ENCODE assay signal across 24 cellular contexts in the genomic region with DNA sequence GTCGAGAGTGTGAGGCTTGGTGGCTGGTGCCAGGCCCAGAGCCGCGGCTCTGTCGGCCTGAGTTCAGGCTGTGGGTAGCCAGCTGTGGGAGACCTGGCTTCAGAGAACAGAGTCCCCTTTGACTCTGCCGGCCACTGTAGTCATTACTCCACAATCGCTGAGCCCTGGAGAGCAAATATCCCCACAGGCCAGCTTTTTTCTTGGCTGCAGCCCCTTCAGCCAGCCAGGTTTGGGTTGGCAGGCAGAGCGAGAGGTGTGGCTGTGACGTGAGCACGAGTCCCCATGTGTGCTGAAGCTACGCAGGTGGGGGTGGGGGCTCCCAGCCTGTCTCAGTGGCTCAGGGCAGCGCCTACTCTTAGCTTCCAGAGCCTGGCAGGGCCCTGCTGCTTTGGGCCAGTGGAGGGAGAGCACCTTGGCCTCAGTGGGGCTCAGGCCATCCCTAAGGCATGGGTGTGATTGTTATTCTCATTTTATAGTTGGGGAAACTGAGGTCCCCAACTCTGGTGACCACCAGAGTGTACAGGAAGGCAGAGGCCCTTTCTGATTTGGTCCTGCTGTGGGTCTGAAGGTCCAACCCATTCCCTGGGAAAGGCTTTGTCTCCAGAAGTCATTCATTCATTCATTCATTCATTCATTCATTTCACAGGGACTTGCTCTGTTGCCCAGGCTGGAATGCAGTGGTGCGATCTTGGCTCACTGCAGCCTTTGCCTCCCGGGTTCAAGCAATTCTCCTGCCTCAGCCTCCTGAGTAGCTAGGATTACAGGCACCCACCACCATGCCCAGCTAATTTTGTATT. TPM values are rescaled to one million over a fixed set of nuclear protein-coding genes. Genes with fewer than 3 reads are reported as not detected.
DNase-seq lines count a peak whose midpoint lies in the region; ATAC-seq and TF ChIP-seq lines count a peak whose summit lies in the region.
"Had no signal": no experiment of that assay in that cellular context is flagged by ENCODE, and none has a peak within 500 bp of the region (broad histone marks: within the 10 kb centered on the region; RNA-seq: fewer than 3 reads in every experiment).

No MANE protein-coding gene starts in this region.

- H3K4me2 ChIP-seq in mesenchymal stem cell (ENCODE audit: low read length, poor library complexity, severe bottlenecking) = no peak overlapping the region
- H3K4me2 ChIP-seq: BLaER1 treated with 17β-estradiol and CSF1 and Interleukin-3, amounts not matched to agents 10 nM and 100 nM had no signal

- H2AK5ac ChIP-seq in mesenchymal stem cell (ENCODE audit: low read length, severe bottlenecking) = no peak overlapping the region

- H3K27me3 ChIP-seq in mesenchymal stem cell (ENCODE audit: control insufficient read depth in 1 of 2, insufficient read depth in 1 of 2, low read length in 2 of 2) (peaks cover 0 to 19% of the 10 kb centered on the region in 2 experiments), upper lobe of left lung (no peaks in the 10 kb centered on the region), psoas muscle (ENCODE audit: insufficient read depth in 3 of 3, low read length in 2 of 3) (no peaks in the 10 kb centered on the region)
- H3K27me3 ChIP-seq: BLaER1 treated with 17β-estradiol and CSF1 and Interleukin-3, amounts not matched to agents 10 nM and 100 nM; cardiac muscle cell; heart left ventricle; testis had no signal

- H3K23ac ChIP-seq in mesenchymal stem cell (ENCODE audit: low read length in 2 of 2) = no peak overlapping the region

- WGBS in mesenchymal stem cell = 82% methylated on average over 13 of the region's 13 CpGs
- 65 to 83% methylated on average over 10 to 13 of the region's 13 CpGs for WGBS in upper lobe of left lung, 2 donors
- 57 to 62% (median 60%) methylated on average over 13 of the region's 13 CpGs for WGBS in psoas muscle, 3 donors

- H2BK12ac ChIP-seq in mesenchymal stem cell (ENCODE audit: low read length in 2 of 2) = peak overlapping the region in 1 of 2 experiments; percentile 33

- H2BK5ac ChIP-seq in mesenchymal stem cell (ENCODE audit: low read depth, low read length, poor library complexity, severe bottlenecking) = no peak overlapping the region

- H4K8ac ChIP-seq in mesenchymal stem cell (ENCODE audit: low read length) = no peak overlapping the region

- peak; percentile 5 for DNase-seq in DMS53 (lab: John Stamatoyannopoulos, UW)
- DNase-seq in DMS53 treated with DMSO at 0.1 percent for 48 hours (lab: John Stamatoyannopoulos, UW; ENCODE audit: unreplicated experiment) = no peak
- peak; percentile 27 for DNase-seq in cerebellar cortex (ENCODE audit: low spot score)
- no peak for DNase-seq in mesenchymal stem cell
- DNase-seq in upper lobe of left lung = peak in 1 of 2 donors; percentile 46
- DNase-seq in psoas muscle = no peak
- no peak for DNase-seq in NCI-H2029 (lab: John Stamatoyannopoulos, UW)
- DNase-seq: activated CD8-positive, alpha-beta T cell treated with anti-CD3 and anti-CD28 coated beads, Interleukin-2, amount 10 ng/mL, durations not matched to agents 7 days and 5 days; activated T-cell treated with anti-CD3 and anti-CD28 coated beads, Interleukin-2, amount 50 U/mL, for 72 hours; DMS79; heart left ventricle; KBM-7; NCI-H1048; NCI-H748 treated with DMSO at 0.1 percent for 48 hours; testis; WERI-Rb-1 had no signal

- H3K14ac ChIP-seq in mesenchymal stem cell (ENCODE audit: low read length in 2 of 2) = no peak overlapping the region

- intact Hi-C loops in psoas muscle (cut with DNase I) = no loop called here

- H3K9me3 ChIP-seq in mesenchymal stem cell (ENCODE audit: control insufficient read depth, low read length) (no peaks in the 10 kb centered on the region), upper lobe of left lung (no peaks in the 10 kb centered on the region), psoas muscle (no peaks in the 10 kb centered on the region)
- H3K9me3 ChIP-seq: BLaER1 treated with 17β-estradiol and CSF1 and Interleukin-3, amounts not matched to agents 10 nM and 100 nM; heart left ventricle; testis had no signal

- H3K4me3 ChIP-seq in mesenchymal stem cell (ENCODE audit: insufficient read depth in 1 of 2, low read depth in 1 of 2, low read length in 2 of 2) (no peak overlapping the region), upper lobe of left lung (no peak overlapping the region), psoas muscle (no peak overlapping the region)
- H3K4me3 ChIP-seq: BLaER1 treated with 17β-estradiol and CSF1 and Interleukin-3, amounts not matched to agents 10 nM and 100 nM; cardiac muscle cell; heart left ventricle; skin epidermis; testis had no signal

- no peak for TF ChIP-seq EP300 in upper lobe of left lung (IDR thresholded peaks at IDR 0.05)

- H3K79me1 ChIP-seq in mesenchymal stem cell (replicated peaks; ENCODE audit: low read length, poor library complexity, severe bottlenecking) = no peaks in the 10 kb centered on the region

- H3K4me1 ChIP-seq in mesenchymal stem cell (ENCODE audit: control insufficient read depth, insufficient read depth, low read depth, low read length) (peaks cover 5% of the 10 kb centered on the region), upper lobe of left lung (peaks cover under 1 to 33% (median 31%) of the 10 kb centered on the region in 4 donors), psoas muscle (no peaks in the 10 kb centered on the region)
- H3K4me1 ChIP-seq: testis had no signal

- H4K91ac ChIP-seq in mesenchymal stem cell (ENCODE audit: low read length) = no peak overlapping the region

- peak overlapping the region; percentile 21 for H2BK15ac ChIP-seq in mesenchymal stem cell (ENCODE audit: low read depth, poor library complexity, severe bottlenecking)

- TF ChIP-seq CTCF in upper lobe of left lung (IDR thresholded peaks at IDR 0.05) (no peak), psoas muscle (IDR thresholded peaks at IDR 0.05) (no peak)

- H3K18ac ChIP-seq in mesenchymal stem cell (ENCODE audit: low read depth in 1 of 2, low read length in 2 of 2) = no peak overlapping the region

- no peak overlapping the region for H2BK120ac ChIP-seq in mesenchymal stem cell (ENCODE audit: low read depth, low read length)

- no peak overlapping the region for H3K27ac ChIP-seq in mesenchymal stem cell (ENCODE audit: low read length, poor library complexity, severe bottlenecking)
- no peak overlapping the region for H3K27ac ChIP-seq in upper lobe of left lung
- H3K27ac ChIP-seq in psoas muscle = no peak overlapping the region
- H3K27ac ChIP-seq: 22Rv1; BLaER1 treated with 17β-estradiol and CSF1 and Interleukin-3, amounts not matched to agents 10 nM and 100 nM; cardiac muscle cell; heart left ventricle; skin epidermis; testis; WERI-Rb-1 had no signal

- no peak for TF ChIP-seq POLR2A in upper lobe of left lung (IDR thresholded peaks at IDR 0.05)

- no peak overlapping the region for H3K9ac ChIP-seq in mesenchymal stem cell (ENCODE audit: low read length)
- H3K9ac ChIP-seq: BLaER1 treated with 17β-estradiol and CSF1 and Interleukin-3, amounts not matched to agents 10 nM and 100 nM had no signal

- H2AFZ ChIP-seq in mesenchymal stem cell (ENCODE audit: low read depth, low read length) = no peak overlapping the region

- ATAC-seq in upper lobe of left lung (ENCODE audit: low FRiP score in 2 of 2) (peak; percentile 24 to 50), psoas muscle (no peak), HG03442 (IDR thresholded peaks at IDR 0.05; ENCODE audit: unreplicated experiment) (no peak)
- ATAC-seq: activated CD8-positive, alpha-beta T cell treated with anti-CD3 and anti-CD28 coated beads, Interleukin-2, amount 10 ng/mL, durations not matched to agents 7 days and 5 days; activated T-cell treated with anti-CD3 and anti-CD28 coated beads, Interleukin-2, amount 50 U/mL, for 72 hours had no signal

- no peaks in the 10 kb centered on the region for H3K36me3 ChIP-seq in mesenchymal stem cell (ENCODE audit: control insufficient read depth in 1 of 2, insufficient read depth in 2 of 2, low read depth in 1 of 2, low read length in 2 of 2)
- no peaks in the 10 kb centered on the region for H3K36me3 ChIP-seq in upper lobe of left lung
- H3K36me3 ChIP-seq in psoas muscle (ENCODE audit: insufficient read depth in 1 of 2, low read depth in 1 of 2) = no peaks in the 10 kb centered on the region
- H3K36me3 ChIP-seq: BLaER1 treated with 17β-estradiol and CSF1 and Interleukin-3, amounts not matched to agents 10 nM and 100 nM; cardiac muscle cell; heart left ventricle; WERI-Rb-1 had no signal

- H3K4ac ChIP-seq in mesenchymal stem cell (ENCODE audit: low read depth in 1 of 2, low read length in 2 of 2) = no peak overlapping the region

RNA-seq across cellular contexts. Expression of gene LCTL, which starts 45.7 kb away (rescaled TPM):
- 1.5 TPM for polyA plus RNA-seq in mesenchymal stem cell (2013, experiment 1 of 2)
- 1.2 TPM for polyA plus RNA-seq in mesenchymal stem cell (2013, experiment 2 of 2)
- total RNA-seq in upper lobe of left lung = not detected
- total RNA-seq in psoas muscle = not detected
- not detected for polyA plus RNA-seq in psoas muscle
- total RNA-seq: activated CD8-positive, alpha-beta T cell treated with anti-CD3 and anti-CD28 coated beads, Interleukin-2, amount 10 ng/mL, durations not matched to agents 7 days and 5 days; activated T-cell treated with anti-CD3 and anti-CD28 coated beads, Interleukin-2, amount 50 U/mL, for 72 hours; heart left ventricle; mucosa of gallbladder; osteocyte; T-helper 1 cell treated with Interleukin-12 subunit alpha and Interleukin-12 subunit beta and Interleukin-4 antibody, amounts not matched to agents 30 ng/mL and 1 ng/mL, for 36 hours had no signal
- polyA plus RNA-seq: heart left ventricle had no signal

Comparison
In these comparisons a context has a peak if more than half of its experiments do, and no peak if none do; other contexts are left out.
1. DNase-seq: peak in DMS53 (single experiment) and cerebellar cortex (single experiment); none in DMS53 treated with DMSO at 0.1 percent for 48 hours (single experiment), mesenchymal stem cell (single experiment), psoas muscle (0 of 2) and NCI-H2029 (single experiment).
2. ATAC-seq: peak in upper lobe of left lung (2 of 2); none in psoas muscle (0 of 4) and HG03442 (single experiment).